Comparison of ENCODE assay signal across 24 cellular contexts in genomic region chr14:96589577-96589976, GRCh38.
"Had no signal": no experiment of that assay in that cellular context is flagged by ENCODE, and none has a peak within 500 bp of the region (broad histone marks: within the 10 kb centered on the region; RNA-seq: fewer than 3 reads in every experiment).

No MANE protein-coding gene starts in this region.

- H3K27me3 ChIP-seq: body of pancreas, MG63 had no signal

- H3K27ac Mint-ChIP-seq: activated B cell treated with CpG ODN at 0.5 μM for 24 hours; activated CD4-positive, alpha-beta memory T cell treated with anti-CD3 and anti-CD28 coated beads, Interleukin-2, amount 10 ng/mL, durations not matched to agents 7 days and 5 days; activated naive CD4-positive, alpha-beta T cell treated with anti-CD3 and anti-CD28 coated beads, Interleukin-2, amount 50 U/mL, for 72 hours; activated naive CD8-positive, alpha-beta T cell treated with anti-CD3 and anti-CD28 coated beads, Interleukin-2, amount 50 U/mL, for 24 hours had no signal

- DNase-seq: activated B cell treated with CpG ODN at 0.5 μM for 24 hours; activated CD4-positive, alpha-beta T cell treated with anti-CD3 and anti-CD28 coated beads, Interleukin-2, amount 50 U/mL, for 1 hour; activated effector memory CD4-positive, alpha-beta T cell treated with anti-CD3 and anti-CD28 coated beads, Interleukin-2, amount 50 U/mL, for 16 hours; activated naive CD4-positive, alpha-beta T cell treated with Interleukin-2 at 50 U/mL for 16 hours; activated naive CD8-positive, alpha-beta T cell treated with anti-CD3 and anti-CD28 coated beads, Interleukin-2, amount 50 U/mL, for 24 hours; activated T-cell treated with anti-CD3 and anti-CD28 coated beads, Interleukin-2, amount 50 U/mL, for 4 hours; amniotic stem cell; MG63; NCI-H1105; NCI-H1436; NCI-H1694 treated with DMSO at 0.1 percent for 48 hours; NCI-H2029 treated with DMSO at 0.1 percent for 48 hours; NCI-H345; NCI-H510A; NCI-H526 treated with DMSO at 0.1 percent for 48 hours; NCI-H82; SIG-M5; T-helper 2 cell; T1000 had no signal

- H3K36me3 ChIP-seq: ascending aorta, MG63 had no signal

- FAIRE-seq: TTC549 had no signal

- ATAC-seq: activated naive CD4-positive, alpha-beta T cell treated with anti-CD3 and anti-CD28 coated beads, Interleukin-2, amount 50 U/mL, for 72 hours; activated naive CD8-positive, alpha-beta T cell treated with anti-CD3 and anti-CD28 coated beads, Interleukin-2, amount 50 U/mL, for 24 hours; activated T-cell treated with anti-CD3 and anti-CD28 coated beads, Interleukin-2, amount 50 U/mL, for 4 hours; body of pancreas had no signal

- H3K27ac ChIP-seq: ascending aorta, body of pancreas had no signal

- H3K9me3 Mint-ChIP-seq: activated B cell treated with CpG ODN at 0.5 μM for 24 hours; activated CD4-positive, alpha-beta memory T cell treated with anti-CD3 and anti-CD28 coated beads, Interleukin-2, amount 10 ng/mL, durations not matched to agents 7 days and 5 days; activated naive CD4-positive, alpha-beta T cell treated with anti-CD3 and anti-CD28 coated beads, Interleukin-2, amount 50 U/mL, for 72 hours; activated naive CD8-positive, alpha-beta T cell treated with anti-CD3 and anti-CD28 coated beads, Interleukin-2, amount 50 U/mL, for 24 hours; activated T-cell treated with anti-CD3 and anti-CD28 coated beads, Interleukin-2, amount 50 U/mL, for 4 hours had no signal

- H3K4me3 Mint-ChIP-seq: activated CD4-positive, alpha-beta memory T cell treated with anti-CD3 and anti-CD28 coated beads, Interleukin-2, amount 10 ng/mL, durations not matched to agents 7 days and 5 days; activated naive CD8-positive, alpha-beta T cell treated with anti-CD3 and anti-CD28 coated beads, Interleukin-2, amount 50 U/mL, for 24 hours; activated T-cell treated with anti-CD3 and anti-CD28 coated beads, Interleukin-2, amount 50 U/mL, for 4 hours had no signal

- H3K4me3 ChIP-seq: ascending aorta, body of pancreas, MG63 had no signal

- H3K9me3 ChIP-seq: ascending aorta, body of pancreas, MG63 had no signal
